8 cellular contexts compared by ENCODE assay signal in genomic region chr4:67087897-67088296, GRCh38.
A peak's percentile ranks its signal among the peaks of the same experiment; 100 is the strongest.
DNase-seq lines count a peak whose midpoint lies in the region; ATAC-seq and TF ChIP-seq lines count a peak whose summit lies in the region.

No MANE protein-coding gene starts in this region.

- POLR2A ChIA-PET in activated B cell treated with CpG ODN at 0.5 μM for 24 hours (lab: Charles Lee), result no interaction called here

- H3K36me3 Mint-ChIP-seq in activated B cell treated with CpG ODN at 0.5 μM for 24 hours (ENCODE audit: low read depth), result no peaks in the 10 kb centered on the region

- H3K4me3 ChIP-seq in H7 (ENCODE audit: insufficient read depth, low read depth, low read length) (no peak overlapping the region), LNCaP clone FGC (ENCODE audit: low read depth, low read length) (no peak overlapping the region)

- intact Hi-C loops in activated B cell treated with CpG ODN at 0.5 μM for 24 hours (cut with micrococcal nuclease), result loop anchor here (1.0 kb wide), 1 partner anchor 239 kb away; no protein-coding TSS in a partner anchor

- H3K27ac Mint-ChIP-seq in activated B cell treated with CpG ODN at 0.5 μM for 24 hours, result no peak overlapping the region

- H3K36me3 ChIP-seq in H7 (replicated peaks; ENCODE audit: control insufficient read depth, insufficient read depth, low read length), result no peaks in the 10 kb centered on the region

- DNase-seq in DMS153 (lab: John Stamatoyannopoulos, UW), result peak; percentile 12
- DNase-seq in DMS153 treated with DMSO at 0.1 percent for 48 hours (lab: John Stamatoyannopoulos, UW; ENCODE audit: unreplicated experiment), result no peak
- peak; percentile 8 for DNase-seq in H7
- DNase-seq in LNCaP clone FGC (ENCODE audit: low read depth), result no peak
- no peak for DNase-seq in activated B cell treated with CpG ODN at 0.5 μM for 24 hours
- DNase-seq in germinal center (ENCODE audit: low spot score), result peak; percentile 4
- peak; percentile 63 for DNase-seq in stimulated activated CD4-positive, alpha-beta T cell treated with anti-CD3 and anti-CD28 coated beads, Interleukin-15, amount 100 ng/mL, for 24 hours
- no peak for DNase-seq in dedifferentiated amniotic fluid mesenchymal stem cell (ENCODE audit: extremely low spot score)

- H3K9me3 Mint-ChIP-seq in activated B cell treated with CpG ODN at 0.5 μM for 24 hours, result no peaks in the 10 kb centered on the region

- CTCF ChIA-PET in activated B cell treated with CpG ODN at 0.5 μM for 24 hours (lab: Charles Lee), result interaction anchor here (0.7 to 1.6 kb wide), 3 partner anchors 14 to 304 kb away, joined by 3 to 11 read pairs (median 3); no protein-coding TSS in a partner anchor

- TF ChIP-seq CTCF in LNCaP clone FGC (IDR thresholded peaks at IDR 0.05; ENCODE audit: control insufficient read depth, extremely low read depth, insufficient read depth), result peak; percentile 49
- TF ChIP-seq CTCF in activated B cell treated with CpG ODN at 0.5 μM for 24 hours (IDR thresholded peaks at IDR 0.05), result no peak

- ATAC-seq in activated B cell treated with CpG ODN at 0.5 μM for 24 hours (ENCODE audit: low read depth), result peak; percentile 31

- H3K27me3 Mint-ChIP-seq in activated B cell treated with CpG ODN at 0.5 μM for 24 hours, result no peaks in the 10 kb centered on the region

- H3K4me3 Mint-ChIP-seq in activated B cell treated with CpG ODN at 0.5 μM for 24 hours, result no peak overlapping the region

- no peaks in the 10 kb centered on the region for H3K27me3 ChIP-seq in H7 (ENCODE audit: control insufficient read depth, insufficient read depth, low read length)

- no peaks in the 10 kb centered on the region for H3K4me1 Mint-ChIP-seq in activated B cell treated with CpG ODN at 0.5 μM for 24 hours

Comparison
In these comparisons a context has a peak if more than half of its experiments do, and no peak if none do; other contexts are left out.
1. DNase-seq: peak in DMS153 (single experiment), H7 (single experiment), germinal center (single experiment) and stimulated activated CD4-positive, alpha-beta T cell treated with anti-CD3 and anti-CD28 coated beads, Interleukin-15, amount 100 ng/mL, for 24 hours (single experiment); none in DMS153 treated with DMSO at 0.1 percent for 48 hours (single experiment), LNCaP clone FGC (single experiment), activated B cell treated with CpG ODN at 0.5 μM for 24 hours (single experiment) and dedifferentiated amniotic fluid mesenchymal stem cell (single experiment).